In the genomic region with DNA sequence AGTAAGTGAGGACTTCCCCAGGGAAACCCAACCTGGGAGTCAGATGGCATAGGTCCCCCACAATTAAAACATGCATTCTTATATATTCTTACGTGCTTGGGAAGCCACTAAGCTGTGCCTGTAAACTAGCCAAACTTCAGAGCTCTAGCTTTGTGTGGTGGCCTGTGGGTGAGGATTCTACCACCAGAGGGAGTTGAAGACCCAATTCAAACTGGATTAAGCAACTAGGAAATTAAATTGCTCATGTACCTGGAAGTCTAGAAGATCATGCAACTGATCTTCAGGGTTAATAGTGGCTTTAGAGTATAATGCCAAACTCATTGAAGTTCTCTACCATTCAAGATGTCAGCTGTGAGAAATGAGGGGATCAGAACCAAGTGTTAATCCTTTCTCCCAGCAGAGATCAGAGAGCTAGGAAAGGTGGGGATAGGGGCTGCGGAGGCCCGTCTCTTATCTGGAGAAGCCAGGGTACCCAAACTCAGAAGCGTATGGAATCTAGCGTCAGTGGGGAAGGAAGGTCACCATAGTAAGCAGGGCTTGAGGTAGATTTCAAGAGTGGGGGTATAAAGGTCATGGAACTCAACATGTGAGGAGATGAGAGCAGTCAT, we compare ENCODE assay signal across 1 cellular context.
TF ChIP-seq lines count a peak whose summit lies in the region.

No MANE protein-coding gene starts in this region.

TF ChIP-seq in GM12878, 131 proteins besides CTCF, POLR2A, EP300 and RAD21:
- TF ChIP-seq POLR2AphosphoS5 (IDR thresholded peaks at IDR 0.05; ENCODE audit: low read length) = no peak
TF ChIP-seq in GM12878: peak in this region for 0.
